ENCODE assay signal across 8 cellular contexts in the genomic region with DNA sequence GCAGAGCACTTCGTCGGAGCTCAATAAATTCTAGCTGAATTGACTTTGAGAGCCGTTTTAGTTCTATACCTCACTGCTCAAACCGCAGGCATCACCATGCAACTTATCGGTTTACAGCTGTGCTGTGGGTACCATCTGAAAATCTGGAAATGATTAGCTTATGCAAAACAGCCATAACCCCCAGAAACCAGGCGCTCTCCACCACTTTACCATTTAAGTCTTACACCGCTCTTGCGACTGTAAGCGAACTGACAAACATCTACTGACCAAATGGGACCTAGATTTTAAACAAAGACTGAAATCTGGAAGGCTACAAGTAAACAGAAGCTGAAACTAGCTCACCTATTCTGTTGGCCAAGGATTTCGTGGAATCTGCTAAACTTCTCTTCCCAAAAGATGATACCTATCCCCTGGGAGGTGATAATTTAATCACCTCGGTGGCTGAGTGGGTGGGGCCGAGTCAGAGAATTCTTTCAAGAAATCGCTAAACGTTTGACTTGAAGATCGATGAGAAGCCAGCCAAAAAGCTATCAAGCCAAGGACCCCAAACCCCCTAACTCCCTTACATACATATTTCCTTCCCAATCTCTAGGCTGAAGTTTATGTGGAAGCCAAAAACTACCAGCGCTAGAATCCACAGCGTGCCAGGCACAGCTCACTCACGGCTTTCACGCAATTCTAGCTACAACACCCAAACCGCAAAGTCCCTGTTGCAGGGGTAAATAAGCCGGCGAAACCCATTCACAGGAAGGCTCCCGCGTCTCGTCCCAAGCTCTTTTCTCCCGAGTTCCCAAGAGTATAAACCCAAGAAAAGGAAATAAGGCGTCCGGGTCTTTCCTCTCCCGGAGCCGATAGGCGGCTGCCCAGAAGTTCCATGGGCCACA. TPM values are rescaled to one million over a fixed set of nuclear protein-coding genes. Genes with fewer than 3 reads are reported as not detected.
DNase-seq lines count a peak whose midpoint lies in the region; ATAC-seq and TF ChIP-seq lines count a peak whose summit lies in the region.

No MANE protein-coding gene starts in this region.

- no peaks in the 10 kb centered on the region for H3K36me3 ChIP-seq in HEK293 (ENCODE audit: control insufficient read depth in 2 of 2, insufficient read depth in 1 of 2, low read length in 2 of 2)

- H3K4me3 ChIP-seq in HEK293 (ENCODE audit: low read depth, low read length) (peak overlapping the region; percentile 91), mononuclear cell (ENCODE audit: low read length) (peak overlapping the region; percentile 95)

- H3K27me3 Mint-ChIP-seq in activated CD4-positive, alpha-beta T cell treated with anti-CD3 and anti-CD28 coated beads for 36 hours: no peaks in the 10 kb centered on the region
- H3K27me3 Mint-ChIP-seq in central memory CD8-positive, alpha-beta T cell: peaks cover 10% of the 10 kb centered on the region

- no peak for ATAC-seq in activated CD4-positive, alpha-beta T cell treated with anti-CD3 and anti-CD28 coated beads for 36 hours
- peak; percentile 21 for ATAC-seq in central memory CD8-positive, alpha-beta T cell (replicated peaks; ENCODE audit: extremely low read depth, poor library complexity, severe bottlenecking)

- CTCF ChIA-PET in activated CD4-positive, alpha-beta T cell treated with anti-CD3 and anti-CD28 coated beads for 36 hours (lab: Charles Lee): interaction anchor here (0.6 to 3.6 kb wide), 16 partner anchors 10 to 625 kb away, joined by 3 to 20 read pairs (median 4); a partner anchor contains a TSS
- CTCF ChIA-PET in HEK293 (lab: Yijun Ruan, JAX): interaction anchor here (0.6 to 2.5 kb wide), 8 partner anchors 9 to 1244 kb away, joined by 3 to 18 read pairs (median 3); no protein-coding TSS in a partner anchor

- H3K36me3 Mint-ChIP-seq in activated CD4-positive, alpha-beta T cell treated with anti-CD3 and anti-CD28 coated beads for 36 hours (ENCODE audit: low read depth): peaks cover 2% of the 10 kb centered on the region
- peaks cover 18% of the 10 kb centered on the region for H3K36me3 Mint-ChIP-seq in central memory CD8-positive, alpha-beta T cell (ENCODE audit: insufficient read depth)

- peak overlapping the region; percentile 18; the same call in 1 of the 2 replicates for H3K27ac ChIP-seq in HEK293 (ENCODE audit: extremely low read depth, low read depth, low read length)

- H3K4me3 Mint-ChIP-seq in activated CD4-positive, alpha-beta T cell treated with anti-CD3 and anti-CD28 coated beads for 36 hours: peak overlapping the region; percentile 83
- H3K4me3 Mint-ChIP-seq in central memory CD8-positive, alpha-beta T cell: peak overlapping the region; percentile 84

- H3K9me3 ChIP-seq in HEK293 (ENCODE audit: control insufficient read depth, insufficient read depth, low read depth, low read length) (no peaks in the 10 kb centered on the region), mononuclear cell (ENCODE audit: low read depth, low read length) (no peaks in the 10 kb centered on the region)

- no peaks in the 10 kb centered on the region for H3K4me1 ChIP-seq in HEK293 (ENCODE audit: control insufficient read depth, insufficient read depth, low read length)
- H3K4me1 ChIP-seq in mononuclear cell (ENCODE audit: insufficient read depth, low read length): peaks cover 18% of the 10 kb centered on the region

- peak; percentile 66 for DNase-seq in activated CD4-positive, alpha-beta T cell treated with anti-CD3 and anti-CD28 coated beads for 36 hours
- DNase-seq in activated CD4-positive, alpha-beta T cell treated with anti-CD3 and anti-CD28 coated beads for 1 hour: no peak
- DNase-seq in NCI-H526 treated with DMSO at 0.1 percent for 48 hours (lab: John Stamatoyannopoulos, UW) (peak; percentile 12), GDM1 (lab: John Stamatoyannopoulos, UW) (no peak), LoVo (ENCODE audit: low spot score) (no peak)
- DNase-seq in central memory CD8-positive, alpha-beta T cell (ENCODE audit: low spot score in 2 of 2): no peak

- POLR2A ChIA-PET in activated CD4-positive, alpha-beta T cell treated with anti-CD3 and anti-CD28 coated beads for 36 hours (lab: Charles Lee): interaction anchor here (0.7 to 2.2 kb wide), 7 partner anchors 15 to 1374 kb away, joined by 3 to 15 read pairs (median 4); a partner anchor contains a TSS
- POLR2A ChIA-PET in HEK293 (lab: Yijun Ruan, JAX): interaction anchor here (0.6 to 2.3 kb wide), 17 partner anchors 10 to 528 kb away, joined by 3 to 21 read pairs (median 4); a partner anchor contains a TSS

- no peaks in the 10 kb centered on the region for H3K27me3 ChIP-seq in mononuclear cell (ENCODE audit: insufficient read depth, low read length)

- H3K27ac Mint-ChIP-seq in activated CD4-positive, alpha-beta T cell treated with anti-CD3 and anti-CD28 coated beads for 36 hours: peak overlapping the region; percentile 95
- H3K27ac Mint-ChIP-seq in central memory CD8-positive, alpha-beta T cell (ENCODE audit: low read depth): peak overlapping the region; percentile 97

- no peaks in the 10 kb centered on the region for H3K9me3 Mint-ChIP-seq in activated CD4-positive, alpha-beta T cell treated with anti-CD3 and anti-CD28 coated beads for 36 hours (ENCODE audit: low read depth)
- H3K9me3 Mint-ChIP-seq in central memory CD8-positive, alpha-beta T cell: no peaks in the 10 kb centered on the region

- intact Hi-C loops in activated CD4-positive, alpha-beta T cell treated with anti-CD3 and anti-CD28 coated beads for 36 hours (cut with DNase I, micrococcal nuclease): loop anchor here (1.0 to 10.0 kb wide), 18 partner anchors 17 to 1731 kb away; a partner anchor contains a TSS

- H3K4me1 Mint-ChIP-seq in activated CD4-positive, alpha-beta T cell treated with anti-CD3 and anti-CD28 coated beads for 36 hours: peaks cover 22% of the 10 kb centered on the region
- H3K4me1 Mint-ChIP-seq in central memory CD8-positive, alpha-beta T cell: peaks cover 28% of the 10 kb centered on the region

- TF ChIP-seq CTCF in HEK293 (tag by site-specific recombination; IDR thresholded peaks at IDR 0.05): no peak

TF ChIP-seq in HEK293, 187 proteins besides CTCF, POLR2A, EP300 and RAD21:
- TF ChIP-seq ZBTB17 (tag by site-specific recombination; IDR thresholded peaks at IDR 0.05): 0 out of 2 replicates have a peak, but pooled peaks have one; percentile 20
- TF ChIP-seq ZNF426 (tag by site-specific recombination; IDR thresholded peaks at IDR 0.05): no peak
- TF ChIP-seq SCRT2 (tag by site-specific recombination; IDR thresholded peaks at IDR 0.05): 0 out of 2 replicates have a peak, but pooled peaks have one; percentile 9

RNA-seq across cellular contexts. Expression of a gene that starts 0.6 kb away (rescaled TPM):
- 10 to 100 TPM; 17.8 to 26.4 TPM for total RNA-seq in activated CD4-positive, alpha-beta T cell treated with anti-CD3 and anti-CD28 coated beads for 36 hours
- total RNA-seq in mononuclear cell: 62.2 TPM

RNA-seq across cellular contexts. Expression of a gene that starts 33.9 kb away (rescaled TPM):
- 1 to 10 TPM; 1.3 to 3.0 TPM for total RNA-seq in activated CD4-positive, alpha-beta T cell treated with anti-CD3 and anti-CD28 coated beads for 36 hours
- total RNA-seq in mononuclear cell: 0.52 TPM

RNA-seq across cellular contexts. Expression of a gene that starts 45.0 kb away (rescaled TPM):
- 10 to 100 TPM; 14.3 to 16.0 TPM for total RNA-seq in activated CD4-positive, alpha-beta T cell treated with anti-CD3 and anti-CD28 coated beads for 36 hours
- 4.6 TPM for total RNA-seq in mononuclear cell

Comparison
In these comparisons a context has a peak if more than half of its experiments do, and no peak if none do; other contexts are left out.
1. DNase-seq: peak in activated CD4-positive, alpha-beta T cell treated with anti-CD3 and anti-CD28 coated beads for 36 hours (single experiment) and NCI-H526 treated with DMSO at 0.1 percent for 48 hours (single experiment); none in activated CD4-positive, alpha-beta T cell treated with anti-CD3 and anti-CD28 coated beads for 1 hour (single experiment), central memory CD8-positive, alpha-beta T cell (0 of 2), GDM1 (single experiment) and LoVo (single experiment).